In the genomic region with DNA sequence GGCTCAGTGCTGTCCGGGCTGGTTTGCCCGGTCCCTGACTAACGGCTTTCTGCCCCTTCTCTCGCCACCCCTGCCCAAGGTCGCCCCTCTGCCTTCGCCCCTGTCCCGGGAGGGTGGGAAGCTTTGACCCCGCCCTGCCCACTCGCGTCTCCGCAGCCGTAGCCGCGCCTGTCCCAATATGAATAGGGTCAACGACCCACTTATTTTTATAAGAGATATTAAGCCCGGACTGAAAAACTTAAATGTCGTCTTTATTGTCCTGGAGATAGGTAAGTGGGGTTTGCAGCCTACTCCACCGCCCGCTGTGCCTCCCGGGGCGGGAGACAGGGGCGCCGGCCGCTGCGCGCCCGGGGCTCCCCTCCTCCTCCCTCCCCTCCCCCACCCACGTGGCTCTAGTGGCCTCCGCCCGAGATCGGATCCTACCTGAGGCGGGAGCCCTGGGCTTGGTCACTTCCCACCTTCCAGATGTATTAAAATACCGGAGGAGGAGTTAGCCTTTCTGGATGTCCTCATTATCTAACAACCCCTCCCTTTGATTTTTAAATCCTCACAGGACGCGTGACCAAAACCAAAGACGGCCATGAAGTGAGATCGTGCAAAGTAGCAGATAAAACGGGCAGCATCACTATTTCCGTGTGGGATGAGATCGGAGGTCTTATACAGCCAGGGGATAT, we compare ENCODE assay signal across 1 cellular context.
A peak's percentile ranks its signal among the peaks of the same experiment; 100 is the strongest.
TF ChIP-seq lines count a peak whose summit lies in the region.

No MANE protein-coding gene starts in this region.

TF ChIP-seq in GM12878, 131 proteins besides CTCF, POLR2A, EP300 and RAD21 (continued from another document):
- TF ChIP-seq, protein P1, sequence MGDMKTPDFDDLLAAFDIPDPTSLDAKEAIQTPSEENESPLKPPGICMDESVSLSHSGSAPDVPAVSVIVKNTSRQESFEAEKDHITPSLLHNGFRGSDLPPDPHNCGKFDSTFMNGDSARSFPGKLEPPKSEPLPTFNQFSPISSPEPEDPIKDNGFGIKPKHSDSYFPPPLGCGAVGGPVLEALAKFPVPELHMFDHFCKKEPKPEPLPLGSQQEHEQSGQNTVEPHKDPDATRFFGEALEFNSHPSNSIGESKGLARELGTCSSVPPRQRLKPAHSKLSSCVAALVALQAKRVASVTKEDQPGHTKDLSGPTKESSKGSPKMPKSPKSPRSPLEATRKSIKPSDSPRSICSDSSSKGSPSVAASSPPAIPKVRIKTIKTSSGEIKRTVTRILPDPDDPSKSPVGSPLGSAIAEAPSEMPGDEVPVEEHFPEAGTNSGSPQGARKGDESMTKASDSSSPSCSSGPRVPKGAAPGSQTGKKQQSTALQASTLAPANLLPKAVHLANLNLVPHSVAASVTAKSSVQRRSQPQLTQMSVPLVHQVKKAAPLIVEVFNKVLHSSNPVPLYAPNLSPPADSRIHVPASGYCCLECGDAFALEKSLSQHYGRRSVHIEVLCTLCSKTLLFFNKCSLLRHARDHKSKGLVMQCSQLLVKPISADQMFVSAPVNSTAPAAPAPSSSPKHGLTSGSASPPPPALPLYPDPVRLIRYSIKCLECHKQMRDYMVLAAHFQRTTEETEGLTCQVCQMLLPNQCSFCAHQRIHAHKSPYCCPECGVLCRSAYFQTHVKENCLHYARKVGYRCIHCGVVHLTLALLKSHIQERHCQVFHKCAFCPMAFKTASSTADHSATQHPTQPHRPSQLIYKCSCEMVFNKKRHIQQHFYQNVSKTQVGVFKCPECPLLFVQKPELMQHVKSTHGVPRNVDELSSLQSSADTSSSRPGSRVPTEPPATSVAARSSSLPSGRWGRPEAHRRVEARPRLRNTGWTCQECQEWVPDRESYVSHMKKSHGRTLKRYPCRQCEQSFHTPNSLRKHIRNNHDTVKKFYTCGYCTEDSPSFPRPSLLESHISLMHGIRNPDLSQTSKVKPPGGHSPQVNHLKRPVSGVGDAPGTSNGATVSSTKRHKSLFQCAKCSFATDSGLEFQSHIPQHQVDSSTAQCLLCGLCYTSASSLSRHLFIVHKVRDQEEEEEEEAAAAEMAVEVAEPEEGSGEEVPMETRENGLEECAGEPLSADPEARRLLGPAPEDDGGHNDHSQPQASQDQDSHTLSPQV (IDR thresholded peaks at IDR 0.05): no peak
- peak; percentile 71 for TF ChIP-seq CHD2 (IDR thresholded peaks at IDR 0.05; ENCODE audit: borderline replicate concordance, low read depth, low read length)
- no peak for TF ChIP-seq BCLAF1 (IDR thresholded peaks at IDR 0.05)
- no peak for TF ChIP-seq SREBF1 (IDR thresholded peaks at IDR 0.05; ENCODE audit: low read length)
- TF ChIP-seq NBN (IDR thresholded peaks at IDR 0.05): 0 out of 2 replicates have a peak, but pooled peaks have one; percentile 53
- 0 out of 2 replicates have a peak, but pooled peaks have one; percentile 72 for TF ChIP-seq CHD1 (IDR thresholded peaks at IDR 0.05; ENCODE audit: low read depth, low read length)
- peak in 1 of 2 experiments; percentile 10; a peak in 1 of 4 replicates for TF ChIP-seq IKZF2 (IDR thresholded peaks at IDR 0.05)
- TF ChIP-seq BHLHE40 (IDR thresholded peaks at IDR 0.05; ENCODE audit: borderline replicate concordance in 1 of 2, low read depth in 2 of 2, low read length in 1 of 2): peak; percentile 67 to 71; a peak in 3 of 4 replicates
- TF ChIP-seq, protein P2, sequence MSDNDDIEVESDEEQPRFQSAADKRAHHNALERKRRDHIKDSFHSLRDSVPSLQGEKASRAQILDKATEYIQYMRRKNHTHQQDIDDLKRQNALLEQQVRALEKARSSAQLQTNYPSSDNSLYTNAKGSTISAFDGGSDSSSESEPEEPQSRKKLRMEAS (IDR thresholded peaks at IDR 0.05; ENCODE audit: low read depth, low read length): peak; percentile 83
- no peak for TF ChIP-seq BCL11A (IDR thresholded peaks at IDR 0.05; ENCODE audit: low read depth, low read length)
- 0 out of 2 replicates have a peak, but pooled peaks have one; percentile 4 for TF ChIP-seq POLR2AphosphoS5 (IDR thresholded peaks at IDR 0.05; ENCODE audit: low read length)
- TF ChIP-seq EGR1 (IDR thresholded peaks at IDR 0.05; ENCODE audit: borderline replicate concordance in 1 of 2, low read depth in 2 of 2, low read length in 2 of 2): peak in 1 of 2 experiments; percentile 40; a peak in 1 of 3 replicates
- 0 out of 3 replicates have a peak, but pooled peaks have one; percentile 23 for TF ChIP-seq POU2F2 (IDR thresholded peaks at IDR 0.05; ENCODE audit: borderline replicate concordance, low read depth, low read length)
- 0 out of 2 replicates have a peak, but pooled peaks have one; percentile 31 for TF ChIP-seq POLR2AphosphoS2 (IDR thresholded peaks at IDR 0.05; ENCODE audit: low read depth, low read length)
- TF ChIP-seq, protein P3, sequence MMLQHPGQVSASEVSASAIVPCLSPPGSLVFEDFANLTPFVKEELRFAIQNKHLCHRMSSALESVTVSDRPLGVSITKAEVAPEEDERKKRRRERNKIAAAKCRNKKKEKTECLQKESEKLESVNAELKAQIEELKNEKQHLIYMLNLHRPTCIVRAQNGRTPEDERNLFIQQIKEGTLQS (IDR thresholded peaks at IDR 0.05; ENCODE audit: borderline replicate concordance, extremely low read depth, low read depth, low read length): no peak
- TF ChIP-seq TCF12 (IDR thresholded peaks at IDR 0.05; ENCODE audit: low read depth, low read length): peak; percentile 52; the same call in 1 of the 2 replicates
- no peak for TF ChIP-seq ATF7 (IDR thresholded peaks at IDR 0.05; ENCODE audit: low read depth)
- TF ChIP-seq FOXM1 (IDR thresholded peaks at IDR 0.05; ENCODE audit: low read depth, low read length): 0 out of 2 replicates have a peak, but pooled peaks have one; percentile 43
- TF ChIP-seq, protein P4, sequence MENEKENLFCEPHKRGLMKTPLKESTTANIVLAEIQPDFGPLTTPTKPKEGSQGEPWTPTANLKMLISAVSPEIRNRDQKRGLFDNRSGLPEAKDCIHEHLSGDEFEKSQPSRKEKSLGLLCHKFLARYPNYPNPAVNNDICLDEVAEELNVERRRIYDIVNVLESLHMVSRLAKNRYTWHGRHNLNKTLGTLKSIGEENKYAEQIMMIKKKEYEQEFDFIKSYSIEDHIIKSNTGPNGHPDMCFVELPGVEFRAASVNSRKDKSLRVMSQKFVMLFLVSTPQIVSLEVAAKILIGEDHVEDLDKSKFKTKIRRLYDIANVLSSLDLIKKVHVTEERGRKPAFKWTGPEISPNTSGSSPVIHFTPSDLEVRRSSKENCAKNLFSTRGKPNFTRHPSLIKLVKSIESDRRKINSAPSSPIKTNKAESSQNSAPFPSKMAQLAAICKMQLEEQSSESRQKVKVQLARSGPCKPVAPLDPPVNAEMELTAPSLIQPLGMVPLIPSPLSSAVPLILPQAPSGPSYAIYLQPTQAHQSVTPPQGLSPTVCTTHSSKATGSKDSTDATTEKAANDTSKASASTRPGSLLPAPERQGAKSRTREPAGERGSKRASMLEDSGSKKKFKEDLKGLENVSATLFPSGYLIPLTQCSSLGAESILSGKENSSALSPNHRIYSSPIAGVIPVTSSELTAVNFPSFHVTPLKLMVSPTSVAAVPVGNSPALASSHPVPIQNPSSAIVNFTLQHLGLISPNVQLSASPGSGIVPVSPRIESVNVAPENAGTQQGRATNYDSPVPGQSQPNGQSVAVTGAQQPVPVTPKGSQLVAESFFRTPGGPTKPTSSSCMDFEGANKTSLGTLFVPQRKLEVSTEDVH (IDR thresholded peaks at IDR 0.05; ENCODE audit: low read depth, partially characterized antibody): peak; percentile 1
- TF ChIP-seq MYC (IDR thresholded peaks at IDR 0.05; ENCODE audit: insufficient read depth, insufficient read length, insufficient replicate concordance, low read length, severe bottlenecking): peak; percentile 94
- no peak for TF ChIP-seq SP1 (IDR thresholded peaks at IDR 0.05; ENCODE audit: low read depth, low read length)
- no peak for TF ChIP-seq IRF4 (IDR thresholded peaks at IDR 0.05; ENCODE audit: low read depth, low read length)
- peak; percentile 71; the same call in 1 of the 2 replicates for TF ChIP-seq SIN3A (IDR thresholded peaks at IDR 0.05; ENCODE audit: low read depth, low read length)
- no peak for TF ChIP-seq MTA2 (IDR thresholded peaks at IDR 0.05; ENCODE audit: low read depth)
- peak; percentile 86 for TF ChIP-seq MXI1 (IDR thresholded peaks at IDR 0.05; ENCODE audit: low read depth, low read length)
- no peak for TF ChIP-seq HDAC2 (IDR thresholded peaks at IDR 0.05)
- TF ChIP-seq ZNF687 (IDR thresholded peaks at IDR 0.05): peak; percentile 57; the same call in 1 of the 2 replicates
- TF ChIP-seq RCOR1 (conservative IDR thresholded peaks at IDR 0.05; ENCODE audit: low read depth, low read length): 0 out of 2 replicates have a peak, but pooled peaks have one; percentile 4
- TF ChIP-seq TAF1 (IDR thresholded peaks at IDR 0.05; ENCODE audit: borderline replicate concordance, low read depth, low read length): no peak; the same call in 1 of the 2 replicates
- TF ChIP-seq, protein P5, sequence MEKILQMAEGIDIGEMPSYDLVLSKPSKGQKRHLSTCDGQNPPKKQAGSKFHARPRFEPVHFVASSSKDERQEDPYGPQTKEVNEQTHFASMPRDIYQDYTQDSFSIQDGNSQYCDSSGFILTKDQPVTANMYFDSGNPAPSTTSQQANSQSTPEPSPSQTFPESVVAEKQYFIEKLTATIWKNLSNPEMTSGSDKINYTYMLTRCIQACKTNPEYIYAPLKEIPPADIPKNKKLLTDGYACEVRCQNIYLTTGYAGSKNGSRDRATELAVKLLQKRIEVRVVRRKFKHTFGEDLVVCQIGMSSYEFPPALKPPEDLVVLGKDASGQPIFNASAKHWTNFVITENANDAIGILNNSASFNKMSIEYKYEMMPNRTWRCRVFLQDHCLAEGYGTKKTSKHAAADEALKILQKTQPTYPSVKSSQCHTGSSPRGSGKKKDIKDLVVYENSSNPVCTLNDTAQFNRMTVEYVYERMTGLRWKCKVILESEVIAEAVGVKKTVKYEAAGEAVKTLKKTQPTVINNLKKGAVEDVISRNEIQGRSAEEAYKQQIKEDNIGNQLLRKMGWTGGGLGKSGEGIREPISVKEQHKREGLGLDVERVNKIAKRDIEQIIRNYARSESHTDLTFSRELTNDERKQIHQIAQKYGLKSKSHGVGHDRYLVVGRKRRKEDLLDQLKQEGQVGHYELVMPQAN (conservative IDR thresholded peaks at IDR 0.05): peak; percentile 70; the same call in 1 of the 2 replicates
- TF ChIP-seq RBBP5 (conservative IDR thresholded peaks at IDR 0.05): no peak
- TF ChIP-seq HCFC1 (IDR thresholded peaks at IDR 0.05; ENCODE audit: low read length): no peak
- TF ChIP-seq MEF2B (IDR thresholded peaks at IDR 0.05; ENCODE audit: partially characterized antibody, poor library complexity, severe bottlenecking): peak; percentile 23
- TF ChIP-seq, protein P6, sequence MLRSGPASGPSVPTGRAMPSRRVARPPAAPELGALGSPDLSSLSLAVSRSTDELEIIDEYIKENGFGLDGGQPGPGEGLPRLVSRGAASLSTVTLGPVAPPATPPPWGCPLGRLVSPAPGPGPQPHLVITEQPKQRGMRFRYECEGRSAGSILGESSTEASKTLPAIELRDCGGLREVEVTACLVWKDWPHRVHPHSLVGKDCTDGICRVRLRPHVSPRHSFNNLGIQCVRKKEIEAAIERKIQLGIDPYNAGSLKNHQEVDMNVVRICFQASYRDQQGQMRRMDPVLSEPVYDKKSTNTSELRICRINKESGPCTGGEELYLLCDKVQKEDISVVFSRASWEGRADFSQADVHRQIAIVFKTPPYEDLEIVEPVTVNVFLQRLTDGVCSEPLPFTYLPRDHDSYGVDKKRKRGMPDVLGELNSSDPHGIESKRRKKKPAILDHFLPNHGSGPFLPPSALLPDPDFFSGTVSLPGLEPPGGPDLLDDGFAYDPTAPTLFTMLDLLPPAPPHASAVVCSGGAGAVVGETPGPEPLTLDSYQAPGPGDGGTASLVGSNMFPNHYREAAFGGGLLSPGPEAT (IDR thresholded peaks at IDR 0.05; ENCODE audit: low read depth): no peak; the same call in 1 of the 2 replicates
- peak; percentile 3 for TF ChIP-seq SMC3 (IDR thresholded peaks at IDR 0.05; ENCODE audit: borderline replicate concordance, low read length)
